ENCODE assay signal across 1 cellular context in genomic region chr1:234716907-234717375, GRCh38.
TF ChIP-seq lines count a peak whose summit lies in the region.

No MANE protein-coding gene starts in this region.

TF ChIP-seq in HepG2, 621 proteins besides CTCF, POLR2A, EP300 and RAD21 (continued from another document and continues in another):
- TF ChIP-seq UBTF (CRISPR knock-in tag; IDR thresholded peaks at IDR 0.05) (peak; percentile 42; the same call in 1 of the 2 replicates), ZNF737 (CRISPR knock-in tag; IDR thresholded peaks at IDR 0.05; ENCODE audit: borderline replicate concordance) (no peak), SMAD1 (CRISPR knock-in tag; IDR thresholded peaks at IDR 0.05; ENCODE audit: borderline replicate concordance, low read depth) (no peak), U2AF2 (IDR thresholded peaks at IDR 0.05; ENCODE audit: low read depth, low read length) (no peak), NFKBIZ (CRISPR knock-in tag; IDR thresholded peaks at IDR 0.05) (peak; percentile 42; the same call in 1 of the 2 replicates), RXRA (CRISPR knock-in tag; IDR thresholded peaks at IDR 0.05) (no peak; the same call in 1 of the 2 replicates), YEATS2 (CRISPR knock-in tag; IDR thresholded peaks at IDR 0.05; ENCODE audit: borderline replicate concordance) (no peak; the same call in 1 of the 2 replicates), ZNF30 (CRISPR knock-in tag; IDR thresholded peaks at IDR 0.05) (no peak), ZNF260 (CRISPR knock-in tag; IDR thresholded peaks at IDR 0.05; ENCODE audit: borderline replicate concordance, low read depth) (no peak), ZKSCAN1 (IDR thresholded peaks at IDR 0.05; ENCODE audit: low read length) (no peak), FOXO1 (CRISPR knock-in tag; IDR thresholded peaks at IDR 0.05) (peak; percentile 51; the same call in 1 of the 2 replicates), ATF1 (CRISPR knock-in tag; IDR thresholded peaks at IDR 0.05) (no peak), ZNF10 (CRISPR knock-in tag; IDR thresholded peaks at IDR 0.05; ENCODE audit: borderline replicate concordance, low read depth) (no peak), ZBTB8A (CRISPR knock-in tag; IDR thresholded peaks at IDR 0.05; ENCODE audit: borderline replicate concordance, low read depth) (no peak), TAF1 (CRISPR knock-in tag; IDR thresholded peaks at IDR 0.05) (peak; percentile 6; the same call in 1 of the 2 replicates), BORCS8-MEF2B (CRISPR knock-in tag; IDR thresholded peaks at IDR 0.05) (no peak), AGO2 (optimal IDR thresholded peaks at IDR 0.05; ENCODE audit: low read depth, low read length) (peak; percentile 80), IKZF4 (CRISPR knock-in tag; IDR thresholded peaks at IDR 0.05; ENCODE audit: borderline replicate concordance, low read depth, not compliant biosample characterization) (no peak), ZNF878 (CRISPR knock-in tag; IDR thresholded peaks at IDR 0.05) (no peak; the same call in 1 of the 2 replicates), RNF2 (conservative IDR thresholded peaks at IDR 0.05; ENCODE audit: low read depth) (no peak), SIX1 (CRISPR knock-in tag; IDR thresholded peaks at IDR 0.05; ENCODE audit: borderline replicate concordance) (no peak), ZNF362 (CRISPR knock-in tag; IDR thresholded peaks at IDR 0.05; ENCODE audit: borderline replicate concordance) (peak; percentile 76), TFDP1 (CRISPR knock-in tag; IDR thresholded peaks at IDR 0.05; ENCODE audit: borderline replicate concordance) (no peak), ZEB1 (IDR thresholded peaks at IDR 0.05; ENCODE audit: insufficient replicate concordance, low read depth) (no peak), MLLT10 (CRISPR knock-in tag; IDR thresholded peaks at IDR 0.05) (no peak)
- TF ChIP-seq, protein P1, sequence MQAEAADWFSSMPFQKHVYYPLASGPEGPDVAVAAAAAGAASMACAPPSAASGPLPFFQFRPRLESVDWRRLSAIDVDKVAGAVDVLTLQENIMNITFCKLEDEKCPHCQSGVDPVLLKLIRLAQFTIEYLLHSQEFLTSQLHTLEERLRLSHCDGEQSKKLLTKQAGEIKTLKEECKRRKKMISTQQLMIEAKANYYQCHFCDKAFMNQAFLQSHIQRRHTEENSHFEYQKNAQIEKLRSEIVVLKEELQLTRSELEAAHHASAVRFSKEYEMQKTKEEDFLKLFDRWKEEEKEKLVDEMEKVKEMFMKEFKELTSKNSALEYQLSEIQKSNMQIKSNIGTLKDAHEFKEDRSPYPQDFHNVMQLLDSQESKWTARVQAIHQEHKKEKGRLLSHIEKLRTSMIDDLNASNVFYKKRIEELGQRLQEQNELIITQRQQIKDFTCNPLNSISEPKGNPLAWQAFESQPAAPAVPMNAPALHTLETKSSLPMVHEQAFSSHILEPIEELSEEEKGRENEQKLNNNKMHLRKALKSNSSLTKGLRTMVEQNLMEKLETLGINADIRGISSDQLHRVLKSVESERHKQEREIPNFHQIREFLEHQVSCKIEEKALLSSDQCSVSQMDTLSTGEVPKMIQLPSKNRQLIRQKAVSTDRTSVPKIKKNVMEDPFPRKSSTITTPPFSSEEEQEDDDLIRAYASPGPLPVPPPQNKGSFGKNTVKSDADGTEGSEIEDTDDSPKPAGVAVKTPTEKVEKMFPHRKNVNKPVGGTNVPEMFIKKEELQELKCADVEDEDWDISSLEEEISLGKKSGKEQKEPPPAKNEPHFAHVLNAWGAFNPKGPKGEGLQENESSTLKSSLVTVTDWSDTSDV (CRISPR knock-in tag; IDR thresholded peaks at IDR 0.05): no peak
- TF ChIP-seq, protein P2, sequence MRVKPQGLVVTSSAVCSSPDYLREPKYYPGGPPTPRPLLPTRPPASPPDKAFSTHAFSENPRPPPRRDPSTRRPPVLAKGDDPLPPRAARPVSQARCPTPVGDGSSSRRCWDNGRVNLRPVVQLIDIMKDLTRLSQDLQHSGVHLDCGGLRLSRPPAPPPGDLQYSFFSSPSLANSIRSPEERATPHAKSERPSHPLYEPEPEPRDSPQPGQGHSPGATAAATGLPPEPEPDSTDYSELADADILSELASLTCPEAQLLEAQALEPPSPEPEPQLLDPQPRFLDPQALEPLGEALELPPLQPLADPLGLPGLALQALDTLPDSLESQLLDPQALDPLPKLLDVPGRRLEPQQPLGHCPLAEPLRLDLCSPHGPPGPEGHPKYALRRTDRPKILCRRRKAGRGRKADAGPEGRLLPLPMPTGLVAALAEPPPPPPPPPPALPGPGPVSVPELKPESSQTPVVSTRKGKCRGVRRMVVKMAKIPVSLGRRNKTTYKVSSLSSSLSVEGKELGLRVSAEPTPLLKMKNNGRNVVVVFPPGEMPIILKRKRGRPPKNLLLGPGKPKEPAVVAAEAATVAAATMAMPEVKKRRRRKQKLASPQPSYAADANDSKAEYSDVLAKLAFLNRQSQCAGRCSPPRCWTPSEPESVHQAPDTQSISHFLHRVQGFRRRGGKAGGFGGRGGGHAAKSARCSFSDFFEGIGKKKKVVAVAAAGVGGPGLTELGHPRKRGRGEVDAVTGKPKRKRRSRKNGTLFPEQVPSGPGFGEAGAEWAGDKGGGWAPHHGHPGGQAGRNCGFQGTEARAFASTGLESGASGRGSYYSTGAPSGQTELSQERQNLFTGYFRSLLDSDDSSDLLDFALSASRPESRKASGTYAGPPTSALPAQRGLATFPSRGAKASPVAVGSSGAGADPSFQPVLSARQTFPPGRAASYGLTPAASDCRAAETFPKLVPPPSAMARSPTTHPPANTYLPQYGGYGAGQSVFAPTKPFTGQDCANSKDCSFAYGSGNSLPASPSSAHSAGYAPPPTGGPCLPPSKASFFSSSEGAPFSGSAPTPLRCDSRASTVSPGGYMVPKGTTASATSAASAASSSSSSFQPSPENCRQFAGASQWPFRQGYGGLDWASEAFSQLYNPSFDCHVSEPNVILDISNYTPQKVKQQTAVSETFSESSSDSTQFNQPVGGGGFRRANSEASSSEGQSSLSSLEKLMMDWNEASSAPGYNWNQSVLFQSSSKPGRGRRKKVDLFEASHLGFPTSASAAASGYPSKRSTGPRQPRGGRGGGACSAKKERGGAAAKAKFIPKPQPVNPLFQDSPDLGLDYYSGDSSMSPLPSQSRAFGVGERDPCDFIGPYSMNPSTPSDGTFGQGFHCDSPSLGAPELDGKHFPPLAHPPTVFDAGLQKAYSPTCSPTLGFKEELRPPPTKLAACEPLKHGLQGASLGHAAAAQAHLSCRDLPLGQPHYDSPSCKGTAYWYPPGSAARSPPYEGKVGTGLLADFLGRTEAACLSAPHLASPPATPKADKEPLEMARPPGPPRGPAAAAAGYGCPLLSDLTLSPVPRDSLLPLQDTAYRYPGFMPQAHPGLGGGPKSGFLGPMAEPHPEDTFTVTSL (CRISPR knock-in tag; IDR thresholded peaks at IDR 0.05; ENCODE audit: borderline replicate concordance): no peak
- TF ChIP-seq, protein P3, sequence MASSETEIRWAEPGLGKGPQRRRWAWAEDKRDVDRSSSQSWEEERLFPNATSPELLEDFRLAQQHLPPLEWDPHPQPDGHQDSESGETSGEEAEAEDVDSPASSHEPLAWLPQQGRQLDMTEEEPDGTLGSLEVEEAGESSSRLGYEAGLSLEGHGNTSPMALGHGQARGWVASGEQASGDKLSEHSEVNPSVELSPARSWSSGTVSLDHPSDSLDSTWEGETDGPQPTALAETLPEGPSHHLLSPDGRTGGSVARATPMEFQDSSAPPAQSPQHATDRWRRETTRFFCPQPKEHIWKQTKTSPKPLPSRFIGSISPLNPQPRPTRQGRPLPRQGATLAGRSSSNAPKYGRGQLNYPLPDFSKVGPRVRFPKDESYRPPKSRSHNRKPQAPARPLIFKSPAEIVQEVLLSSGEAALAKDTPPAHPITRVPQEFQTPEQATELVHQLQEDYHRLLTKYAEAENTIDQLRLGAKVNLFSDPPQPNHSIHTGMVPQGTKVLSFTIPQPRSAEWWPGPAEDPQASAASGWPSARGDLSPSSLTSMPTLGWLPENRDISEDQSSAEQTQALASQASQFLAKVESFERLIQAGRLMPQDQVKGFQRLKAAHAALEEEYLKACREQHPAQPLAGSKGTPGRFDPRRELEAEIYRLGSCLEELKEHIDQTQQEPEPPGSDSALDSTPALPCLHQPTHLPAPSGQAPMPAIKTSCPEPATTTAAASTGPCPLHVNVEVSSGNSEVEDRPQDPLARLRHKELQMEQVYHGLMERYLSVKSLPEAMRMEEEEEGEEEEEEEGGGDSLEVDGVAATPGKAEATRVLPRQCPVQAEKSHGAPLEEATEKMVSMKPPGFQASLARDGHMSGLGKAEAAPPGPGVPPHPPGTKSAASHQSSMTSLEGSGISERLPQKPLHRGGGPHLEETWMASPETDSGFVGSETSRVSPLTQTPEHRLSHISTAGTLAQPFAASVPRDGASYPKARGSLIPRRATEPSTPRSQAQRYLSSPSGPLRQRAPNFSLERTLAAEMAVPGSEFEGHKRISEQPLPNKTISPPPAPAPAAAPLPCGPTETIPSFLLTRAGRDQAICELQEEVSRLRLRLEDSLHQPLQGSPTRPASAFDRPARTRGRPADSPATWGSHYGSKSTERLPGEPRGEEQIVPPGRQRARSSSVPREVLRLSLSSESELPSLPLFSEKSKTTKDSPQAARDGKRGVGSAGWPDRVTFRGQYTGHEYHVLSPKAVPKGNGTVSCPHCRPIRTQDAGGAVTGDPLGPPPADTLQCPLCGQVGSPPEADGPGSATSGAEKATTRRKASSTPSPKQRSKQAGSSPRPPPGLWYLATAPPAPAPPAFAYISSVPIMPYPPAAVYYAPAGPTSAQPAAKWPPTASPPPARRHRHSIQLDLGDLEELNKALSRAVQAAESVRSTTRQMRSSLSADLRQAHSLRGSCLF (CRISPR knock-in tag; IDR thresholded peaks at IDR 0.05; ENCODE audit: borderline replicate concordance): no peak
- TF ChIP-seq, protein P4, sequence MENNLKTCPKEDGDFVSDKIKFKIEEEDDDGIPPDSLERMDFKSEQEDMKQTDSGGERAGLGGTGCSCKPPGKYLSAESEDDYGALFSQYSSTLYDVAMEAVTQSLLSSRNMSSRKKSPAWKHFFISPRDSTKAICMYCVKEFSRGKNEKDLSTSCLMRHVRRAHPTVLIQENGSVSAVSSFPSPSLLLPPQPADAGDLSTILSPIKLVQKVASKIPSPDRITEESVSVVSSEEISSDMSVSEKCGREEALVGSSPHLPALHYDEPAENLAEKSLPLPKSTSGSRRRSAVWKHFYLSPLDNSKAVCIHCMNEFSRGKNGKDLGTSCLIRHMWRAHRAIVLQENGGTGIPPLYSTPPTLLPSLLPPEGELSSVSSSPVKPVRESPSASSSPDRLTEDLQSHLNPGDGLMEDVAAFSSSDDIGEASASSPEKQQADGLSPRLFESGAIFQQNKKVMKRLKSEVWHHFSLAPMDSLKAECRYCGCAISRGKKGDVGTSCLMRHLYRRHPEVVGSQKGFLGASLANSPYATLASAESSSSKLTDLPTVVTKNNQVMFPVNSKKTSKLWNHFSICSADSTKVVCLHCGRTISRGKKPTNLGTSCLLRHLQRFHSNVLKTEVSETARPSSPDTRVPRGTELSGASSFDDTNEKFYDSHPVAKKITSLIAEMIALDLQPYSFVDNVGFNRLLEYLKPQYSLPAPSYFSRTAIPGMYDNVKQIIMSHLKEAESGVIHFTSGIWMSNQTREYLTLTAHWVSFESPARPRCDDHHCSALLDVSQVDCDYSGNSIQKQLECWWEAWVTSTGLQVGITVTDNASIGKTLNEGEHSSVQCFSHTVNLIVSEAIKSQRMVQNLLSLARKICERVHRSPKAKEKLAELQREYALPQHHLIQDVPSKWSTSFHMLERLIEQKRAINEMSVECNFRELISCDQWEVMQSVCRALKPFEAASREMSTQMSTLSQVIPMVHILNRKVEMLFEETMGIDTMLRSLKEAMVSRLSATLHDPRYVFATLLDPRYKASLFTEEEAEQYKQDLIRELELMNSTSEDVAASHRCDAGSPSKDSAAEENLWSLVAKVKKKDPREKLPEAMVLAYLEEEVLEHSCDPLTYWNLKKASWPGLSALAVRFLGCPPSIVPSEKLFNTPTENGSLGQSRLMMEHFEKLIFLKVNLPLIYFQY (CRISPR knock-in tag; IDR thresholded peaks at IDR 0.05; ENCODE audit: borderline replicate concordance): no peak
- TF ChIP-seq, protein P5, sequence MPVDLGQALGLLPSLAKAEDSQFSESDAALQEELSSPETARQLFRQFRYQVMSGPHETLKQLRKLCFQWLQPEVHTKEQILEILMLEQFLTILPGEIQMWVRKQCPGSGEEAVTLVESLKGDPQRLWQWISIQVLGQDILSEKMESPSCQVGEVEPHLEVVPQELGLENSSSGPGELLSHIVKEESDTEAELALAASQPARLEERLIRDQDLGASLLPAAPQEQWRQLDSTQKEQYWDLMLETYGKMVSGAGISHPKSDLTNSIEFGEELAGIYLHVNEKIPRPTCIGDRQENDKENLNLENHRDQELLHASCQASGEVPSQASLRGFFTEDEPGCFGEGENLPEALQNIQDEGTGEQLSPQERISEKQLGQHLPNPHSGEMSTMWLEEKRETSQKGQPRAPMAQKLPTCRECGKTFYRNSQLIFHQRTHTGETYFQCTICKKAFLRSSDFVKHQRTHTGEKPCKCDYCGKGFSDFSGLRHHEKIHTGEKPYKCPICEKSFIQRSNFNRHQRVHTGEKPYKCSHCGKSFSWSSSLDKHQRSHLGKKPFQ (CRISPR knock-in tag; IDR thresholded peaks at IDR 0.05; ENCODE audit: insufficient replicate concordance): peak; percentile 33
- TF ChIP-seq, protein P6, sequence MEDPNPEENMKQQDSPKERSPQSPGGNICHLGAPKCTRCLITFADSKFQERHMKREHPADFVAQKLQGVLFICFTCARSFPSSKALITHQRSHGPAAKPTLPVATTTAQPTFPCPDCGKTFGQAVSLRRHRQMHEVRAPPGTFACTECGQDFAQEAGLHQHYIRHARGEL (CRISPR knock-in tag; IDR thresholded peaks at IDR 0.05): no peak
